8 cellular contexts compared by ENCODE assay signal in genomic region chr1:63773815-63774616, GRCh38. TPM values are rescaled to one million over a fixed set of nuclear protein-coding genes. Genes with fewer than 3 reads are reported as not detected.
DNase-seq lines count a peak whose midpoint lies in the region; ATAC-seq, FAIRE-seq and TF ChIP-seq lines count a peak whose summit lies in the region.

TSS of gene ROR1 (plus strand) at chr1:63774017.

- WGBS in H1 (ENCODE audit: extremely low coverage in 1 of 2, insufficient coverage in 1 of 2, insufficient read length in 1 of 2, insufficient replicate concordance in 2 of 2, low coverage in 1 of 2, low lambda C conversion rate in 2 of 2, missing lambda C conversion rate in 1 of 2), 2 experiments, result 2% methylated on average over 38 of the region's 99 CpGs; no CpG with 5 or more reads in 1 of the 2 experiments
- 1% methylated on average over 55 to 99 of the region's 99 CpGs for WGBS in lung, 2 donors

- peak; percentile 40; the same call in 2 of the 3 replicates for TF ChIP-seq CTCF in GM12872 (IDR thresholded peaks at IDR 0.05; ENCODE audit: insufficient read depth, low read depth, low read length)
- TF ChIP-seq CTCF in H1 (IDR thresholded peaks at IDR 0.05; ENCODE audit: control extremely low read depth in 1 of 3, insufficient read depth in 1 of 3, low read depth in 1 of 3, low read length in 3 of 3), result peak; percentile 72 to 76 (median 72)
- peak; percentile 19 for TF ChIP-seq CTCF in lung (IDR thresholded peaks at IDR 0.05; ENCODE audit: control extremely low read depth, extremely low read depth)

- peaks cover 16 to 35% (median 21%) of the 10 kb centered on the region in 4 experiments; a peak in 6 of 7 replicates for H3K4me1 ChIP-seq in H1 (replicated peaks in 1 of 4; ENCODE audit: control insufficient read depth in 3 of 4, insufficient read depth in 4 of 4, low read length in 3 of 4)
- peaks cover 0 to 11% of the 10 kb centered on the region in 2 donors for H3K4me1 ChIP-seq in lung (ENCODE audit: control insufficient read depth in 2 of 2, insufficient read depth in 2 of 2, low read length in 2 of 2)

- H3K9me3 ChIP-seq in H1 (ENCODE audit: insufficient read depth in 2 of 2, low read depth in 1 of 2, low read length in 1 of 2) (no peaks in the 10 kb centered on the region), lung (ENCODE audit: control insufficient read depth in 2 of 2, insufficient read depth in 1 of 2, low read length in 1 of 2) (no peaks in the 10 kb centered on the region)

- ATAC-seq in HG02885 (IDR thresholded peaks at IDR 0.05; ENCODE audit: poor library complexity, unreplicated experiment) (peak; percentile 81), lung (ENCODE audit: insufficient read depth, low FRiP score) (peak; percentile 89)

- TF ChIP-seq EP300 in H1 (IDR thresholded peaks at IDR 0.05; ENCODE audit: borderline replicate concordance in 1 of 2, low read depth in 2 of 2, low read length in 2 of 2), result peak in 1 of 2 experiments; percentile 20; a peak in 1 of 3 replicates

- DNase-seq in NCI-H2171 (lab: John Stamatoyannopoulos, UW) (peak; percentile 94), H1 (ENCODE audit: low read depth in 1 of 2, low spot score in 2 of 2) (peak; percentile 60 to 91), lung (ENCODE audit: low spot score) (peak; percentile 91)
- peak; percentile 17 to 20 for DNase-seq in activated CD4-positive, alpha-beta T cell treated with anti-CD3 and anti-CD28 coated beads, Interleukin-2, amount 50 U/mL, for 24 hours (ENCODE audit: low read depth in 1 of 2, low spot score in 1 of 2)
- DNase-seq in stimulated activated CD4-positive, alpha-beta T cell treated with anti-CD3 and anti-CD28 coated beads, TNF-alpha, amount 100 ng/mL, for 24 hours (ENCODE audit: low read depth in 3 of 3), result peak in 2 of 3 experiments; percentile 32 to 68
- no peak for DNase-seq in NK-92 treated with Interleukin-12 subunit alpha and Interleukin-12 subunit beta, amount 100 ng/mL, for 24 hours (lab: John Stamatoyannopoulos, UW)

- TF ChIP-seq POLR2A in H1 (IDR thresholded peaks at IDR 0.05; ENCODE audit: control extremely low read depth in 1 of 2, low read depth in 2 of 2, low read length in 2 of 2), result no peak; a peak in 1 of 3 replicates

- peak within 1 kb of the TSS; percentile 62; the same call in 1 of the 2 replicates for H2BK20ac ChIP-seq in H1 (ENCODE audit: low read length)

- peak within 1 kb of the TSS; percentile 91 for H2BK120ac ChIP-seq in H1 (replicated peaks; ENCODE audit: low read depth, low read length)

- peaks cover 21 to 43% of the 10 kb centered on the region in 2 experiments for H3K79me2 ChIP-seq in H1 (ENCODE audit: control insufficient read depth in 1 of 2, insufficient read depth in 2 of 2, low read length in 2 of 2)

- H2AFZ ChIP-seq in H1 (ENCODE audit: low read length), result peak within 1 kb of the TSS; percentile 24; the same call in 1 of the 2 replicates

- TF ChIP-seq RAD21 in H1 (IDR thresholded peaks at IDR 0.05 in 1 of 2, conservative IDR thresholded peaks at IDR 0.05 in 1 of 2; ENCODE audit: low read depth in 2 of 2, low read length in 2 of 2), result peak; percentile 77 to 79

- POLR2A ChIA-PET in H1 (lab: Charles Lee; ENCODE audit: partially characterized antibody), result interaction anchor here (1.0 to 3.5 kb wide), 5 partner anchors 9 to 149 kb away, joined by 3 to 13 read pairs (median 4); no protein-coding TSS in a partner anchor

- peak within 1 kb of the TSS; percentile 98 for H3K4ac ChIP-seq in H1 (replicated peaks; ENCODE audit: insufficient read length, low read depth, low read length)

- peaks cover 8% of the 10 kb centered on the region for H3K23me2 ChIP-seq in H1 (ENCODE audit: low read depth, low read length)

- H3K79me1 ChIP-seq in H1 (ENCODE audit: low read depth, low read length), result no peaks in the 10 kb centered on the region

- H2BK5ac ChIP-seq in H1 (ENCODE audit: low read depth, low read length), result peak within 1 kb of the TSS; percentile 84; the same call in 1 of the 2 replicates

- H3K4me3 ChIP-seq in H1 (ENCODE audit: extremely low read depth in 1 of 4, insufficient read depth in 2 of 4, low read depth in 3 of 4, low read length in 4 of 4) (peak within 1 kb of the TSS; percentile 79 to 89 (median 82)), lung (peak within 1 kb of the TSS; percentile 72)

- H4K91ac ChIP-seq in H1 (replicated peaks; ENCODE audit: insufficient read length, low read length), result peak within 1 kb of the TSS; percentile 98

- H3K27me3 ChIP-seq in H1 (replicated peaks in 1 of 4; ENCODE audit: control insufficient read depth in 3 of 4, extremely low read depth in 1 of 4, insufficient read depth in 3 of 4, low read length in 3 of 4) (no peaks in the 10 kb centered on the region), lung (ENCODE audit: control insufficient read depth, insufficient read depth) (no peaks in the 10 kb centered on the region)

- CTCF ChIA-PET in H1 (lab: Charles Lee; ENCODE audit: partially characterized antibody), result interaction anchor here (0.6 to 2.1 kb wide), 21 partner anchors 9 to 363 kb away, joined by 3 to 11 read pairs (median 3); no protein-coding TSS in a partner anchor

- H3K56ac ChIP-seq in H1 (replicated peaks; ENCODE audit: insufficient read length, low read depth, low read length), result peak within 1 kb of the TSS; percentile 87

- peak within 1 kb of the TSS; percentile 52 for H3K14ac ChIP-seq in H1 (ENCODE audit: insufficient read length)

- 0 out of 2 replicates have a peak within 1 kb of the TSS, but pooled peaks have one; percentile 40 for H2BK15ac ChIP-seq in H1 (ENCODE audit: low read length)

- H2AK5ac ChIP-seq in H1 (ENCODE audit: low read depth, low read length), result peak within 1 kb of the TSS; percentile 79; the same call in 1 of the 2 replicates

- peak within 1 kb of the TSS; percentile 66 to 76 (median 70) for H3K9ac ChIP-seq in H1 (replicated peaks in 1 of 4; ENCODE audit: extremely low read depth in 1 of 4, low read depth in 3 of 4, low read length in 3 of 4)

- peaks cover 0 to 2% of the 10 kb centered on the region in 2 experiments for H4K20me1 ChIP-seq in H1 (replicated peaks in 1 of 2; ENCODE audit: control insufficient read depth in 1 of 2, insufficient read depth in 2 of 2, low read length in 2 of 2)

- no peak within 1 kb of the TSS for H3K23ac ChIP-seq in H1 (ENCODE audit: insufficient read length)

- H3K4me2 ChIP-seq in H1 (ENCODE audit: insufficient read depth in 1 of 2, low read depth in 2 of 2, low read length in 2 of 2), result peak within 1 kb of the TSS; percentile 86 to 93

- H3K27ac ChIP-seq in H1 (ENCODE audit: low read depth, low read length) (peak within 1 kb of the TSS; percentile 68; the same call in 1 of the 2 replicates), lung (ENCODE audit: low read depth in 1 of 2, low read length in 1 of 2) (peak within 1 kb of the TSS; percentile 90 to 93)

- no peaks in the 10 kb centered on the region; a peak in 1 of 8 replicates for H3K36me3 ChIP-seq in H1 (ENCODE audit: control insufficient read depth in 2 of 4, insufficient read depth in 4 of 4, low read length in 3 of 4)
- no peaks in the 10 kb centered on the region for H3K36me3 ChIP-seq in lung (ENCODE audit: control insufficient read depth in 2 of 2, insufficient read depth in 2 of 2, low read length in 2 of 2)

- peak within 1 kb of the TSS; percentile 97 for H3K18ac ChIP-seq in H1 (ENCODE audit: extremely low read depth, low read length)

- no peak for FAIRE-seq in H1 (lab: Jason Lieb, UNC)

- H2BK12ac ChIP-seq in H1 (ENCODE audit: low read depth, low read length), result peak within 1 kb of the TSS; percentile 92; the same call in 1 of the 2 replicates

- H4K8ac ChIP-seq in H1 (ENCODE audit: extremely low read depth, insufficient read depth, low read length), result peak within 1 kb of the TSS; percentile 78

- H4K5ac ChIP-seq in H1 (ENCODE audit: insufficient read length, low read depth, low read length), result peak within 1 kb of the TSS; percentile 93

TF ChIP-seq in H1, 55 proteins besides CTCF, POLR2A, EP300 and RAD21 (continues in another document):
- TF ChIP-seq SAP30 (IDR thresholded peaks at IDR 0.05; ENCODE audit: insufficient read depth, insufficient replicate concordance, low read length) (no peak), SP2 (IDR thresholded peaks at IDR 0.05; ENCODE audit: low read length) (no peak), SP4 (IDR thresholded peaks at IDR 0.05; ENCODE audit: low read length) (no peak), ASH2L (IDR thresholded peaks at IDR 0.05; ENCODE audit: low read length) (peak; percentile 85), TCF12 (IDR thresholded peaks at IDR 0.05; ENCODE audit: low read depth, low read length) (no peak), BCL11A (IDR thresholded peaks at IDR 0.05; ENCODE audit: low read depth in 2 of 2, low read length in 2 of 2) (no peak), RBBP5 (IDR thresholded peaks at IDR 0.05; ENCODE audit: borderline replicate concordance, low read depth, low read length) (peak; percentile 85; the same call in 1 of the 2 replicates), SRF (IDR thresholded peaks at IDR 0.05; ENCODE audit: low read depth, low read length) (no peak), CHD2 (IDR thresholded peaks at IDR 0.05; ENCODE audit: low read length) (0 out of 2 replicates have a peak, but pooled peaks have one; percentile 22), SP1 (IDR thresholded peaks at IDR 0.05; ENCODE audit: low read depth, low read length) (no peak), TEAD4 (IDR thresholded peaks at IDR 0.05; ENCODE audit: low read depth, low read length) (no peak), NRF1 (IDR thresholded peaks at IDR 0.05; ENCODE audit: low read depth, low read length) (no peak)
- TF ChIP-seq, protein P1, sequence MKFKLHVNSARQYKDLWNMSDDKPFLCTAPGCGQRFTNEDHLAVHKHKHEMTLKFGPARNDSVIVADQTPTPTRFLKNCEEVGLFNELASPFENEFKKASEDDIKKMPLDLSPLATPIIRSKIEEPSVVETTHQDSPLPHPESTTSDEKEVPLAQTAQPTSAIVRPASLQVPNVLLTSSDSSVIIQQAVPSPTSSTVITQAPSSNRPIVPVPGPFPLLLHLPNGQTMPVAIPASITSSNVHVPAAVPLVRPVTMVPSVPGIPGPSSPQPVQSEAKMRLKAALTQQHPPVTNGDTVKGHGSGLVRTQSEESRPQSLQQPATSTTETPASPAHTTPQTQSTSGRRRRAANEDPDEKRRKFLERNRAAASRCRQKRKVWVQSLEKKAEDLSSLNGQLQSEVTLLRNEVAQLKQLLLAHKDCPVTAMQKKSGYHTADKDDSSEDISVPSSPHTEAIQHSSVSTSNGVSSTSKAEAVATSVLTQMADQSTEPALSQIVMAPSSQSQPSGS (IDR thresholded peaks at IDR 0.05; ENCODE audit: low read length), result no peak

RNA-seq across cellular contexts. Expression of gene ROR1, which starts in this region (rescaled TPM):
- total RNA-seq in H1 (2021; fragmentation: NEBNext Ultra II Directional; extraction: Animal tissue kit (Norgen Biotek cat#: 25700)), result 70.3 and 73.6 TPM in 2 replicates
- 27.5 and 33.6 TPM in 2 replicates for polyA plus RNA-seq in H1 (2011; rRNA removed)
- polyA plus RNA-seq in H1 (2011; cell fraction: cytosol; rRNA removed), result 31.7 TPM
- 72.5 TPM for polyA plus RNA-seq in H1 (2011; cell fraction: nucleus; rRNA removed)
- 31.8 to 40.7 TPM (median 40.1 TPM) in 4 replicates for polyA plus RNA-seq in H1 (2012, experiment 1 of 2)
- 4.2 TPM for polyA plus RNA-seq in H1 (2012, experiment 2 of 2)
- 68.4 TPM for polyA plus RNA-seq in H1 (2013, experiment 1 of 2)
- polyA plus RNA-seq in H1 (2013, experiment 2 of 2), result 76.5 TPM
- 186 and 264 TPM in 2 replicates for polyA minus RNA-seq in H1 (2011; rRNA and poly(A)+ RNA removed)
- polyA minus RNA-seq in H1 (2011; cell fraction: cytosol; rRNA and poly(A)+ RNA removed), result 54.3 TPM
- polyA minus RNA-seq in H1 (2011; cell fraction: nucleus; rRNA and poly(A)+ RNA removed), result 152 TPM
- 10 to 100 TPM; 23.2 to 47.0 TPM for total RNA-seq in lung
- 1 to 10 TPM; 2.9 to 4.8 TPM for polyA plus RNA-seq in lung

Comparison
In these comparisons a context has a peak if more than half of its experiments do, and no peak if none do; other contexts are left out.
1. CTCF ChIP-seq: peak in every context shown above with its lines; median percentile 72 in H1; 40 in GM12872; 19 in lung.